Comparison of ENCODE assay signal across 15 cellular contexts in genomic region chr2:172449916-172450550, GRCh38. TPM values are rescaled to one million over a fixed set of nuclear protein-coding genes. Genes with fewer than 3 reads are reported as not detected.
A peak's percentile ranks its signal among the peaks of the same experiment; 100 is the strongest.
DNase-seq lines count a peak whose midpoint lies in the region; ATAC-seq and TF ChIP-seq lines count a peak whose summit lies in the region.
"Had no signal": no experiment of that assay in that cellular context is flagged by ENCODE, and none has a peak within 500 bp of the region (broad histone marks: within the 10 kb centered on the region; RNA-seq: fewer than 3 reads in every experiment).

No MANE protein-coding gene starts in this region.

- no peaks in the 10 kb centered on the region for H3K9me2 ChIP-seq in GM23248 (ENCODE audit: insufficient read depth)

- peak overlapping the region; percentile 7 for H3K4me2 ChIP-seq in GM23248 (ENCODE audit: unreplicated experiment)

- TF ChIP-seq CTCF in AG04450 (IDR thresholded peaks at IDR 0.05; ENCODE audit: low read depth, low read length) (no peak), WTC11 (IDR thresholded peaks at IDR 0.05) (no peak), epithelial cell of esophagus (IDR thresholded peaks at IDR 0.05; ENCODE audit: insufficient read depth, low read depth, low read length, missing control alignments) (no peak), BE2C (IDR thresholded peaks at IDR 0.05; ENCODE audit: low read depth, low read length) (no peak), dorsolateral prefrontal cortex (IDR thresholded peaks at IDR 0.05 in 54 of 56, conservative IDR thresholded peaks at IDR 0.05 in 2 of 56; ENCODE audit: low read depth in 1 of 56, partially characterized antibody in 56 of 56) (no peak)

- CTCF ChIA-PET in AG04450 (lab: Charles Lee), result interaction anchor here (3.3 kb wide), 1 partner anchor 12 kb away, joined by 28 read pairs; no protein-coding TSS in a partner anchor
- CTCF ChIA-PET in WTC11 (lab: Charles Lee), result interaction anchor here (1.5 to 4.8 kb wide), 3 partner anchors 11 kb away, joined by 3 to 38 read pairs (median 33); no protein-coding TSS in a partner anchor

- H3K4me3 Mint-ChIP-seq in WTC11, result no peak overlapping the region

- H3K9me3 Mint-ChIP-seq in WTC11, result no peaks in the 10 kb centered on the region

- H4K20me1 ChIP-seq in GM23248 (ENCODE audit: insufficient read depth), result no peaks in the 10 kb centered on the region

- ATAC-seq in WTC11, result no peak
- no peak for ATAC-seq in GM21390 (IDR thresholded peaks at IDR 0.05; ENCODE audit: unreplicated experiment)
- ATAC-seq: heart right ventricle had no signal

- no peaks in the 10 kb centered on the region for H3F3A ChIP-seq in GM23248 (ENCODE audit: insufficient read depth)

- intact Hi-C loops in dorsolateral prefrontal cortex (cut with DNase I), result no loop called here

- no peak overlapping the region for H3K9ac ChIP-seq in GM23248

- peaks cover 70% of the 10 kb centered on the region for H3K4me1 Mint-ChIP-seq in WTC11

- POLR2A ChIA-PET in AG04450 (lab: Yijun Ruan, JAX), result no interaction called here
- POLR2A ChIA-PET in WTC11 (lab: Charles Lee), result no interaction called here

- no peaks in the 10 kb centered on the region for H3K27me3 Mint-ChIP-seq in WTC11 (ENCODE audit: low read depth)

- H3K79me2 ChIP-seq in GM23248 (ENCODE audit: insufficient read depth), result 0 out of 2 replicates have a peak, but pooled peaks cover 15% of the 10 kb centered on the region

- no peak overlapping the region for H2AFZ ChIP-seq in GM23248

- H3K4me3 ChIP-seq in AG04450 (ENCODE audit: low read depth, low read length) (no peak overlapping the region), GM23248 (no peak overlapping the region), epithelial cell of esophagus (ENCODE audit: low read length) (no peak overlapping the region), BE2C (ENCODE audit: low read depth, low read length) (no peak overlapping the region), dorsolateral prefrontal cortex (no peak overlapping the region)
- H3K4me3 ChIP-seq: coronary artery, esophagus squamous epithelium, heart right ventricle had no signal

- H3K27me3 ChIP-seq in AG04450 (ENCODE audit: control insufficient read depth, insufficient read depth, low read length) (no peaks in the 10 kb centered on the region), GM23248 (replicated peaks; ENCODE audit: insufficient read depth) (no peaks in the 10 kb centered on the region), BE2C (no peaks in the 10 kb centered on the region), dorsolateral prefrontal cortex (peaks cover 0 to 3% (median 0%) of the 10 kb centered on the region in 45 donors)
- H3K27me3 ChIP-seq: esophagus squamous epithelium, heart right ventricle had no signal

- peaks cover 6% of the 10 kb centered on the region for H3K36me3 Mint-ChIP-seq in WTC11

- in situ Hi-C loops in GM23248 (cut with MboI), result loop anchor here (25.0 kb wide), 1 partner anchor 863 kb away; no protein-coding TSS in a partner anchor

- H3K27ac ChIP-seq in AG04450 (ENCODE audit: low read depth, low read length), result peak overlapping the region; percentile 21
- no peak overlapping the region for H3K27ac ChIP-seq in GM23248
- H3K27ac ChIP-seq in dorsolateral prefrontal cortex, result no peak overlapping the region
- H3K27ac ChIP-seq: coronary artery, esophagus squamous epithelium, heart right ventricle had no signal

- H3K36me3 ChIP-seq in GM23248 (ENCODE audit: low read depth), result no peaks in the 10 kb centered on the region
- no peaks in the 10 kb centered on the region for H3K36me3 ChIP-seq in BE2C
- H3K36me3 ChIP-seq: esophagus squamous epithelium had no signal

- H3K9me3 ChIP-seq in AG04450 (ENCODE audit: control insufficient read depth, insufficient read depth, low read length) (no peaks in the 10 kb centered on the region), GM23248 (ENCODE audit: low read depth) (no peaks in the 10 kb centered on the region), BE2C (no peaks in the 10 kb centered on the region)
- H3K9me3 ChIP-seq: esophagus squamous epithelium, heart right ventricle had no signal

- WGBS in GM23248 (ENCODE audit: low coverage in 1 of 2, low lambda C conversion rate in 2 of 2, missing lambda C conversion rate in 2 of 2), 2 experiments, result 74% methylated on average over 8 of the region's 8 CpGs

- DNase-seq in AG04450 (ENCODE audit: low read depth, low spot score) (no peak), GM23248 (peak; percentile 67), WTC11 (ENCODE audit: low spot score) (no peak), epithelial cell of esophagus (ENCODE audit: low read depth) (peak; percentile 82), BE2C (no peak), dorsolateral prefrontal cortex (no peak), NCI-H510A (lab: John Stamatoyannopoulos, UW) (no peak)
- DNase-seq: amygdala, DND-41, esophagus squamous epithelium, heart right ventricle, MM.1S, NCI-H2029 had no signal

- H3K4me1 ChIP-seq in GM23248 (ENCODE audit: insufficient read depth), result peaks cover 13% of the 10 kb centered on the region
- H3K4me1 ChIP-seq in BE2C, result no peaks in the 10 kb centered on the region

- peak overlapping the region; percentile 60 for H3K27ac Mint-ChIP-seq in WTC11

TF ChIP-seq in WTC11, 78 proteins besides CTCF, POLR2A, EP300 and RAD21:
- TF ChIP-seq SOX15 (CRISPR knock-in tag; IDR thresholded peaks at IDR 0.05) (no peak), NR3C1 (CRISPR knock-in tag; conservative IDR thresholded peaks at IDR 0.05; ENCODE audit: low read depth) (no peak), KAT7 (CRISPR knock-in tag; IDR thresholded peaks at IDR 0.05; ENCODE audit: borderline replicate concordance) (no peak), ERG (CRISPR knock-in tag; IDR thresholded peaks at IDR 0.05) (no peak), TEAD4 (CRISPR knock-in tag; IDR thresholded peaks at IDR 0.05) (no peak), MYBL2 (CRISPR knock-in tag; IDR thresholded peaks at IDR 0.05) (no peak), ZNF232 (CRISPR knock-in tag; IDR thresholded peaks at IDR 0.05) (no peak), ZNF416 (CRISPR knock-in tag; IDR thresholded peaks at IDR 0.05) (no peak), HMGA2 (CRISPR knock-in tag; IDR thresholded peaks at IDR 0.05) (no peak), TEAD1 (CRISPR knock-in tag; IDR thresholded peaks at IDR 0.05) (no peak), ZNF263 (CRISPR knock-in tag; IDR thresholded peaks at IDR 0.05; ENCODE audit: low read depth) (no peak)
- TF ChIP-seq, protein P1, sequence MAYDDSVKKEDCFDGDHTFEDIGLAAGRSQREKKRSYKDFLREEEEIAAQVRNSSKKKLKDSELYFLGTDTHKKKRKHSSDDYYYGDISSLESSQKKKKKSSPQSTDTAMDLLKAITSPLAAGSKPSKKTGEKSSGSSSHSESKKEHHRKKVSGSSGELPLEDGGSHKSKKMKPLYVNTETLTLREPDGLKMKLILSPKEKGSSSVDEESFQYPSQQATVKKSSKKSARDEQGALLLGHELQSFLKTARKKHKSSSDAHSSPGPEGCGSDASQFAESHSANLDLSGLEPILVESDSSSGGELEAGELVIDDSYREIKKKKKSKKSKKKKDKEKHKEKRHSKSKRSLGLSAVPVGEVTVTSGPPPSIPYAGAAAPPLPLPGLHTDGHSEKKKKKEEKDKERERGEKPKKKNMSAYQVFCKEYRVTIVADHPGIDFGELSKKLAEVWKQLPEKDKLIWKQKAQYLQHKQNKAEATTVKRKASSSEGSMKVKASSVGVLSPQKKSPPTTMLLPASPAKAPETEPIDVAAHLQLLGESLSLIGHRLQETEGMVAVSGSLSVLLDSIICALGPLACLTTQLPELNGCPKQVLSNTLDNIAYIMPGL (CRISPR knock-in tag; IDR thresholded peaks at IDR 0.05), result no peak
- TF ChIP-seq, protein P2, sequence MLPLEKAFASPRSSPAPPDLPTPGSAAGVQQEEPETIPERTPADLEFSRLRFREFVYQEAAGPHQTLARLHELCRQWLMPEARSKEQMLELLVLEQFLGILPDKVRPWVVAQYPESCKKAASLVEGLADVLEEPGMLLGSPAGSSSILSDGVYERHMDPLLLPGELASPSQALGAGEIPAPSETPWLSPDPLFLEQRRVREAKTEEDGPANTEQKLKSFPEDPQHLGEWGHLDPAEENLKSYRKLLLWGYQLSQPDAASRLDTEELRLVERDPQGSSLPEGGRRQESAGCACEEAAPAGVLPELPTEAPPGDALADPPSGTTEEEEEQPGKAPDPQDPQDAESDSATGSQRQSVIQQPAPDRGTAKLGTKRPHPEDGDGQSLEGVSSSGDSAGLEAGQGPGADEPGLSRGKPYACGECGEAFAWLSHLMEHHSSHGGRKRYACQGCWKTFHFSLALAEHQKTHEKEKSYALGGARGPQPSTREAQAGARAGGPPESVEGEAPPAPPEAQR (CRISPR knock-in tag; IDR thresholded peaks at IDR 0.05), result no peak

RNA-seq across cellular contexts. Expression of gene ITGA6, which starts 22.6 kb away (rescaled TPM):
- polyA plus RNA-seq in AG04450 (2011; rRNA removed) (14.8 and 17.9 TPM in 2 replicates), GM23248 (2016; fragmentation: Nextera tagmentation; extraction: Ambion mirVana) (18.9 and 20.3 TPM in 2 replicates)
- polyA minus RNA-seq in AG04450 (2011; rRNA and poly(A)+ RNA removed), result 19.8 and 20.8 TPM in 2 replicates
- total RNA-seq in GM23248 (2014; rRNA removed; shearing (Covaris generic)), result 45.4 and 47.7 TPM in 2 replicates
- total RNA-seq in WTC11 (2021) (78.8 to 83.6 TPM (median 82.4 TPM) in 3 replicates), dorsolateral prefrontal cortex (10 to 100 TPM; 15.5 to 84.3 (median 30.7) TPM)
- 1.5 TPM for polyA plus RNA-seq in BE2C (2012; ENCODE audit: insufficient read depth, insufficient read length, low read depth)

Comparison
In these comparisons a context has a peak if more than half of its experiments do, and no peak if none do; other contexts are left out.
1. DNase-seq: peak in GM23248 (single experiment) and epithelial cell of esophagus (single experiment); none in AG04450 (single experiment), WTC11 (single experiment), BE2C (single experiment), dorsolateral prefrontal cortex (0 of 10) and NCI-H510A (single experiment).